Comparison of ENCODE assay signal across 14 cellular contexts in the genomic region with DNA sequence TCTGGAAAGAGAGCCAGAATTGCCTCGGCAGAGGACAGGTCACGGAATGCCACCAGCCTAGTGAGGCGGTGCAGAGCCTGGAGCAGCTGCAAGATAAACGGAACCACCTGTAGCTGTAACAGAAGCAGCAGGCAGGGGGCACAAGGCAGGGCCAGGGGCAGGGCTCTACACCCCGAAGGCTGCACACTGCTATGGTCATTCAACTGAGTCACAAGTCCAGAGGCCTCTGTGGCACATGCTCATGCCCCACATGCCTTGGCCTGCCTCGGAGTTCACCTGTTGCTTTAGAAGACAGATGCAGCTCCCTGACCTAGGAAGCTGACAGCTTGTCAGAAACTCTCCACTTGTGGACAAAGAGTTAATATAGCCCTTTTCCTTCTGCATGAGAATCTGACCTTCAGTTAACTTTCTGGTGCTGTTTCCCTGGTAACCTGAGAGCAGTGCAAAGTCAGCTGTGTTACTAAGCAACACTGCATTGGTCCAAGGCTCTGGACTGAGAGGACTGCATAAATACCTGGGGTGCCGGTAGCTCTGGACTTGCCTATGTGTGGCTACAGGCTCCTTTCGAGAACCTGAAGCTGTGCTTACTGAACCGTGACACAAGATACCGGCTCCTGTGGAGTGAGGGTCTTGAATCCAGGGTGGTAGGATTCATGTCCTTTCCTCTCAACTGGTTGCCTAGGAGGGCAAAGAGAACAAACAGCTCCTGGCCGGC. TPM values are rescaled to one million over a fixed set of nuclear protein-coding genes. Genes with fewer than 3 reads are reported as not detected.
DNase-seq lines count a peak whose midpoint lies in the region; ATAC-seq and TF ChIP-seq lines count a peak whose summit lies in the region.
"Had no signal": no experiment of that assay in that cellular context is flagged by ENCODE, and none has a peak within 500 bp of the region (broad histone marks: within the 10 kb centered on the region; RNA-seq: fewer than 3 reads in every experiment).

No MANE protein-coding gene starts in this region.

- no peak for TF ChIP-seq EP300 in suprapubic skin (IDR thresholded peaks at IDR 0.05)

- H3K36me3 Mint-ChIP-seq in GM23338 (ENCODE audit: low read depth): peaks cover 1% of the 10 kb centered on the region; the same call in 2 of the 3 replicates
- peaks cover 13% of the 10 kb centered on the region for H3K36me3 Mint-ChIP-seq in endodermal cell (ENCODE audit: low read depth)

- no peaks in the 10 kb centered on the region for H3F3A ChIP-seq in GM23338 (replicated peaks; ENCODE audit: low read depth)

- no peaks in the 10 kb centered on the region for H3K9me2 ChIP-seq in GM23338 (ENCODE audit: insufficient read depth)

- H3K27ac Mint-ChIP-seq in GM23338 (no peak overlapping the region), endodermal cell (no peak overlapping the region)

- peaks cover 10% of the 10 kb centered on the region for H3K79me2 ChIP-seq in GM23338 (replicated peaks; ENCODE audit: insufficient read depth)

- no peak overlapping the region for H3K9ac ChIP-seq in endodermal cell (ENCODE audit: extremely low read depth, low read length, poor library complexity, severe bottlenecking)

- no peak overlapping the region for H3K4me2 ChIP-seq in GM23338

- peak; percentile 31 to 48 for TF ChIP-seq CTCF in GM23338 (conservative IDR thresholded peaks at IDR 0.05; ENCODE audit: low read depth in 2 of 2)
- TF ChIP-seq CTCF in endodermal cell (conservative IDR thresholded peaks at IDR 0.05): peak; percentile 71
- TF ChIP-seq CTCF in suprapubic skin (IDR thresholded peaks at IDR 0.05): no peak

- H3K4me1 Mint-ChIP-seq in GM23338 (no peaks in the 10 kb centered on the region), endodermal cell (peaks cover 25% of the 10 kb centered on the region)

- H3K27ac ChIP-seq in GM23338 (ENCODE audit: low read depth) (no peak overlapping the region), endodermal cell (ENCODE audit: low read depth, low read length) (peak overlapping the region; percentile 45), suprapubic skin (no peak overlapping the region)

- no peaks in the 10 kb centered on the region for H3K4me1 ChIP-seq in GM23338 (ENCODE audit: insufficient read depth)
- peaks cover 14% of the 10 kb centered on the region for H3K4me1 ChIP-seq in endodermal cell (ENCODE audit: control insufficient read depth, insufficient read depth, low read length)
- H3K4me1 ChIP-seq in suprapubic skin: no peaks in the 10 kb centered on the region

- no peaks in the 10 kb centered on the region for H3K9me3 Mint-ChIP-seq in GM23338
- peaks cover 2% of the 10 kb centered on the region for H3K9me3 Mint-ChIP-seq in endodermal cell

- no peak overlapping the region for H2AFZ ChIP-seq in GM23338

- DNase-seq in GM23338 (ENCODE audit: low spot score) (peak; percentile 49), NCI-H2227 (lab: John Stamatoyannopoulos, UW; ENCODE audit: unreplicated experiment) (peak; percentile 50), endodermal cell (peak; percentile 65), myocyte (ENCODE audit: low read depth) (peak; percentile 92), suprapubic skin (ENCODE audit: low spot score in 2 of 2) (no peak), T-helper 1 cell (no peak), NCI-H1436 (lab: John Stamatoyannopoulos, UW) (no peak)
- DNase-seq: activated CD4-positive, alpha-beta T cell treated with anti-CD3 and anti-CD28 coated beads, Interleukin-2, amount 50 U/mL, for 4 hours; AML-193; dermis blood vessel endothelial cell; NCI-H2029; NCI-H69 had no signal

- no peak for TF ChIP-seq POLR2A in suprapubic skin (IDR thresholded peaks at IDR 0.05)

- H3K4me3 Mint-ChIP-seq in GM23338: no peak overlapping the region
- H3K4me3 Mint-ChIP-seq in endodermal cell: no peak overlapping the region

- no peaks in the 10 kb centered on the region for H4K20me1 ChIP-seq in GM23338 (replicated peaks; ENCODE audit: insufficient read depth)

- ATAC-seq in GM23338: peak; percentile 82
- ATAC-seq in HG02840 (IDR thresholded peaks at IDR 0.05; ENCODE audit: low FRiP score, unreplicated experiment): no peak
- ATAC-seq: Panc1 had no signal

- no peaks in the 10 kb centered on the region for H3K36me3 ChIP-seq in GM23338 (ENCODE audit: insufficient read depth)
- H3K36me3 ChIP-seq in endodermal cell (ENCODE audit: control insufficient read depth, insufficient read depth, low read length): peaks cover 30% of the 10 kb centered on the region
- peaks cover 49% of the 10 kb centered on the region for H3K36me3 ChIP-seq in suprapubic skin

- 63 to 81% methylated on average over 10 to 11 of the region's 11 CpGs for WGBS in endodermal cell (ENCODE audit: insufficient coverage in 1 of 2, insufficient read length in 1 of 2), 2 experiments
- 76% methylated on average over 9 of the region's 11 CpGs for whole genome bisulfite sequencing in suprapubic skin

- H3K4me3 ChIP-seq in GM23338 (no peak overlapping the region), endodermal cell (ENCODE audit: low read length) (no peak overlapping the region), suprapubic skin (no peak overlapping the region)

- H3K27me3 ChIP-seq in GM23338 (ENCODE audit: insufficient read depth) (no peaks in the 10 kb centered on the region), endodermal cell (ENCODE audit: control insufficient read depth, insufficient read depth, low read length, poor library complexity, severe bottlenecking) (no peaks in the 10 kb centered on the region), suprapubic skin (no peaks in the 10 kb centered on the region)

- H3K9me3 ChIP-seq in endodermal cell (ENCODE audit: control insufficient read depth, low read length): no peaks in the 10 kb centered on the region
- peaks cover 5% of the 10 kb centered on the region for H3K9me3 ChIP-seq in suprapubic skin

- H3K27me3 Mint-ChIP-seq in GM23338 (ENCODE audit: insufficient read depth, low read depth, poor library complexity) (peaks cover 1% of the 10 kb centered on the region), endodermal cell (ENCODE audit: insufficient read depth) (no peaks in the 10 kb centered on the region)

TF ChIP-seq in GM23338, 12 proteins besides CTCF, POLR2A, EP300 and RAD21:
- TF ChIP-seq, protein P1, sequence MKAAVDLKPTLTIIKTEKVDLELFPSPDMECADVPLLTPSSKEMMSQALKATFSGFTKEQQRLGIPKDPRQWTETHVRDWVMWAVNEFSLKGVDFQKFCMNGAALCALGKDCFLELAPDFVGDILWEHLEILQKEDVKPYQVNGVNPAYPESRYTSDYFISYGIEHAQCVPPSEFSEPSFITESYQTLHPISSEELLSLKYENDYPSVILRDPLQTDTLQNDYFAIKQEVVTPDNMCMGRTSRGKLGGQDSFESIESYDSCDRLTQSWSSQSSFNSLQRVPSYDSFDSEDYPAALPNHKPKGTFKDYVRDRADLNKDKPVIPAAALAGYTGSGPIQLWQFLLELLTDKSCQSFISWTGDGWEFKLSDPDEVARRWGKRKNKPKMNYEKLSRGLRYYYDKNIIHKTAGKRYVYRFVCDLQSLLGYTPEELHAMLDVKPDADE (IDR thresholded peaks at IDR 0.05): no peak
- TF ChIP-seq JUNB (IDR thresholded peaks at IDR 0.05; ENCODE audit: unreplicated experiment) (no peak), ZNF331 (CRISPR knock-in tag; IDR thresholded peaks at IDR 0.05; ENCODE audit: low read depth) (no peak)

RNA-seq across cellular contexts. Expression of gene COMMD9, which starts 10.5 kb away (rescaled TPM):
- total RNA-seq in GM23338 (2014; rRNA removed; shearing (Covaris generic)): 19.9 and 22.4 TPM in 2 replicates
- 38.3 and 44.1 TPM in 2 replicates for polyA plus RNA-seq in GM23338 (2016; fragmentation: Nextera tagmentation; extraction: Ambion mirVana)
- total RNA-seq in endodermal cell (10 to 100 TPM; 32.3 to 53.5 TPM), myocyte (44.2 and 64.5 TPM in 2 replicates), suprapubic skin (10 to 100 TPM; 40.1 to 55.0 (median 46.6) TPM)
- 34.0 TPM for polyA plus RNA-seq in endodermal cell (2013, experiment 1 of 2)
- 31.4 TPM for polyA plus RNA-seq in endodermal cell (2013, experiment 2 of 2)
- polyA plus RNA-seq in myocyte (2012): 82.3 TPM

RNA-seq across cellular contexts. Expression of gene PRR5L, which starts 17.4 kb away (rescaled TPM):
- 6.6 and 8.9 TPM in 2 replicates for total RNA-seq in GM23338 (2014; rRNA removed; shearing (Covaris generic))
- polyA plus RNA-seq in GM23338 (2016; fragmentation: Nextera tagmentation; extraction: Ambion mirVana): 3.1 and 4.5 TPM in 2 replicates
- total RNA-seq in endodermal cell: 1 to 10 TPM; 5.3 to 7.2 TPM
- polyA plus RNA-seq in endodermal cell (2013, experiment 1 of 2): 8.3 TPM
- polyA plus RNA-seq in endodermal cell (2013, experiment 2 of 2): 9.9 TPM
- 19.8 and 20.7 TPM in 2 replicates for total RNA-seq in myocyte
- polyA plus RNA-seq in myocyte (2012): 35.7 TPM
- total RNA-seq in suprapubic skin: 10 to 100 TPM in 1 of 4 donors, 1 to 10 TPM in 3; 2.2 to 10.9 (median 3.5) TPM

Comparison
In these comparisons a context has a peak if more than half of its experiments do, and no peak if none do; other contexts are left out.
1. DNase-seq: peak in GM23338 (single experiment), NCI-H2227 (single experiment), endodermal cell (single experiment) and myocyte (single experiment); none in suprapubic skin (0 of 2), T-helper 1 cell (0 of 5) and NCI-H1436 (single experiment).
2. CTCF ChIP-seq: peak in GM23338 (2 of 2) and endodermal cell (single experiment); none in suprapubic skin (0 of 2).